Comparison of ENCODE assay signal across 8 cellular contexts in the genomic region with DNA sequence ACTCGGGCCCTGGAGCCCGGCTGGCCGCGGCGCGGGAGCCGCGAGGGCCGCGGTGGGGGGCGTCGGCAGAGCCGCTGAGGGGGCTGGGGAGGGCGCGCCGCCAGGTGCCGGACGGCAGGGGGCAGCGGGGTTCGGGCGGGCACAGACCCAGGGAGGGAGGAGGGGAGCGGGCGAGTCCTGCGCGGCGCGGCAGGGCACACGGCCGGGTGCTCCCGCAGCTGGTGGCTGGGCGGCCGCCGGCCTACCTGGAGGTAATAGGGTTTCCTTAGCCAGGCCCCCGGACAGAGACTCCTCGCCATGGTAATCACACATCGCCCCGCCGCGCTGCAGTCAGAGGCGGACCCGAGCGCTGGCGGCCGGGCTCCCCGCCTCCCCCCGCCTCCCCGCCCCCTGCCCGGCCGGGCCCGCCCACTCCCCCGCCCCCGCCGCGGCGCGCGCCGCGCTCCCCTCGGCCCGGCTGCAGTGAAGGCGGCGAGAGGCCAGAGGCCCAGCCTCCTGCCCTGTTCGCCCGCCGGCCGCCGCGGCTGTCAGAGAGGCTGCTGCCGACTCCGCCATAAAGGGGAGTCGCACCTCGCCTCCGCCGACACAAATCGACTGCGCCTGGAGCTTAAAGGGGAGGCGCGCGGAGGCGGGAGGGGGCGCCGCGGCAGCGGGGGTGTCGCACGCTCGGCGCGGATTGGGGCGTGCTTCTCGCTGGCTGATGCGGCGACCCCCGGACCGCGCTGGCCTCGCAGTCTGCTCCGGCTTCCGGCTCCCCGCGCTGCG. TPM values are rescaled to one million over a fixed set of nuclear protein-coding genes. Genes with fewer than 3 reads are reported as not detected.
DNase-seq lines count a peak whose midpoint lies in the region; ATAC-seq and TF ChIP-seq lines count a peak whose summit lies in the region.

Gene DIPK1A (minus strand): TSS at position 332 of the 765 bp plus-strand sequence. CDS start 33 bp downstream, at position 299.

- peak; percentile 77 to 81 (median 80) for DNase-seq in CD4-positive, alpha-beta memory T cell
- DNase-seq in OCI-LY7 (ENCODE audit: low spot score) (peak; percentile 93), esophagus muscularis mucosa (ENCODE audit: extremely low spot score) (no peak)
- DNase-seq in activated T-cell treated with anti-CD3 and anti-CD28 coated beads, Interleukin-2, amount 50 U/mL, for 4 hours, result peak; percentile 65
- DNase-seq in naive thymus-derived CD4-positive, alpha-beta T cell, result peak; percentile 66 to 80 (median 78)

- H3K9me3 ChIP-seq in CD4-positive, alpha-beta memory T cell (ENCODE audit: control insufficient read depth in 1 of 2, low read length in 2 of 2), result no peaks in the 10 kb centered on the region
- H3K9me3 ChIP-seq in OCI-LY7 (ENCODE audit: low read length) (no peaks in the 10 kb centered on the region), esophagus muscularis mucosa (no peaks in the 10 kb centered on the region)
- no peaks in the 10 kb centered on the region for H3K9me3 ChIP-seq in naive thymus-derived CD4-positive, alpha-beta T cell (ENCODE audit: control insufficient read depth in 2 of 3, low read length in 3 of 3)

- H3K4me2 ChIP-seq in OCI-LY7 (ENCODE audit: low read length), result peak within 1 kb of the TSS; percentile 98

- WGBS in esophagus muscularis mucosa, result 1% methylated on average over 13 of the region's 103 CpGs

- no peaks in the 10 kb centered on the region for H3K36me3 ChIP-seq in CD4-positive, alpha-beta memory T cell (ENCODE audit: insufficient read depth, low read length)
- peaks cover 3% of the 10 kb centered on the region; the same call in 1 of the 2 replicates for H3K36me3 ChIP-seq in OCI-LY7 (ENCODE audit: insufficient read depth, low read length)
- no peaks in the 10 kb centered on the region for H3K36me3 ChIP-seq in esophagus muscularis mucosa
- no peaks in the 10 kb centered on the region for H3K36me3 ChIP-seq in naive thymus-derived CD4-positive, alpha-beta T cell (ENCODE audit: control insufficient read depth in 2 of 3, insufficient read depth in 3 of 3, low read length in 3 of 3)

- TF ChIP-seq POLR2A in esophagus muscularis mucosa (IDR thresholded peaks at IDR 0.05; ENCODE audit: low read depth), result no peak

- H3K9me3 Mint-ChIP-seq in CD4-positive, alpha-beta memory T cell, result peaks cover 0 to 2% (median 0%) of the 10 kb centered on the region in 8 donors
- no peaks in the 10 kb centered on the region for H3K9me3 Mint-ChIP-seq in activated T-cell treated with anti-CD3 and anti-CD28 coated beads, Interleukin-2, amount 50 U/mL, for 4 hours
- H3K9me3 Mint-ChIP-seq in naive thymus-derived CD4-positive, alpha-beta T cell, result peaks cover 0 to 6% (median 0%) of the 10 kb centered on the region in 11 donors
- no peaks in the 10 kb centered on the region for H3K9me3 Mint-ChIP-seq in stimulated activated memory B cell treated with anti-CD40 and anti-IgM and Interleukin-4, amounts not matched to agents 10 μg/mL and 1 μg/mL and 100 μg/mL, for 72 hours

- H3K4me3 Mint-ChIP-seq in CD4-positive, alpha-beta memory T cell, result peak within 1 kb of the TSS; percentile 89 to 98 (median 92)
- peak within 1 kb of the TSS; percentile 94 for H3K4me3 Mint-ChIP-seq in activated T-cell treated with anti-CD3 and anti-CD28 coated beads, Interleukin-2, amount 50 U/mL, for 4 hours
- peak within 1 kb of the TSS in 9 of 10 donors; percentile 86 to 97 (median 90) for H3K4me3 Mint-ChIP-seq in naive thymus-derived CD4-positive, alpha-beta T cell
- H3K4me3 Mint-ChIP-seq in stimulated activated memory B cell treated with anti-CD40 and anti-IgM and Interleukin-4, amounts not matched to agents 10 μg/mL and 1 μg/mL and 100 μg/mL, for 72 hours, result no peak within 1 kb of the TSS

- TF ChIP-seq EP300 in esophagus muscularis mucosa (IDR thresholded peaks at IDR 0.05), result no peak

- POLR2A ChIA-PET in CD4-positive, alpha-beta memory T cell (lab: Charles Lee; ENCODE audit: partially characterized antibody), result interaction anchor here (0.7 to 11.5 kb wide), 36 partner anchors 10 to 885 kb away, joined by 3 to 244 read pairs (median 7); partner anchors contain the start of genes DR1, MTF2, RPL5 and TMED5
- POLR2A ChIA-PET in OCI-LY7 (lab: Charles Lee), result interaction anchor here (0.9 to 8.8 kb wide), 23 partner anchors 8 to 384 kb away, joined by 3 to 118 read pairs (median 8); partner anchors contain the start of gene MTF2
- POLR2A ChIA-PET in naive thymus-derived CD4-positive, alpha-beta T cell (lab: Charles Lee), result interaction anchor here (0.8 to 7.5 kb wide), 24 partner anchors 10 to 883 kb away, joined by 3 to 113 read pairs (median 10); partner anchors contain the start of genes MTF2 and RPL5

- CTCF ChIA-PET in CD4-positive, alpha-beta memory T cell (lab: Charles Lee; ENCODE audit: partially characterized antibody), result interaction anchor here (1.1 to 12.3 kb wide), 18 partner anchors 10 to 129 kb away, joined by 3 to 263 read pairs (median 14); partner anchors contain the start of gene RPL5
- CTCF ChIA-PET in OCI-LY7 (lab: Charles Lee; ENCODE audit: unreplicated experiment), result interaction anchor here (0.6 to 2.7 kb wide), 6 partner anchors 15 to 118 kb away, joined by 3 to 18 read pairs (median 6); no protein-coding TSS in a partner anchor
- CTCF ChIA-PET in naive thymus-derived CD4-positive, alpha-beta T cell (lab: Charles Lee), result interaction anchor here (0.6 to 9.1 kb wide), 22 partner anchors 11 to 129 kb away, joined by 3 to 175 read pairs (median 7); partner anchors contain the start of genes MTF2 and RPL5

- peak within 1 kb of the TSS; percentile 48 to 87 for H3K4me3 ChIP-seq in CD4-positive, alpha-beta memory T cell (ENCODE audit: low read length in 2 of 2)
- H3K4me3 ChIP-seq in OCI-LY7 (ENCODE audit: low read depth, low read length, poor library complexity, severe bottlenecking) (peak within 1 kb of the TSS; percentile 93), esophagus muscularis mucosa (peak within 1 kb of the TSS; percentile 89 to 98 (median 90))
- H3K4me3 ChIP-seq in naive thymus-derived CD4-positive, alpha-beta T cell (ENCODE audit: low read length), result peak within 1 kb of the TSS; percentile 69

- intact Hi-C loops in CD4-positive, alpha-beta memory T cell (cut with micrococcal nuclease), result loop anchor here (1.0 to 10.0 kb wide), 8 partner anchors 20 to 1939 kb away; partner anchors contain the start of genes CCDC18, DR1, GFI1 and MTF2
- intact Hi-C loops in OCI-LY7 (cut with micrococcal nuclease; ENCODE audit: unreplicated experiment), result loop anchor here (1.0 to 5.0 kb wide), 4 partner anchors 33 to 726 kb away; partner anchors contain the start of gene MTF2
- intact Hi-C loops in esophagus muscularis mucosa (cut with DNase I), result loop anchor here (2.0 kb wide), 1 partner anchor 103 kb away; no protein-coding TSS in a partner anchor
- intact Hi-C loops in naive thymus-derived CD4-positive, alpha-beta T cell (cut with micrococcal nuclease), result loop anchor here (2.0 to 10.0 kb wide), 11 partner anchors 117 to 1939 kb away; partner anchors contain the start of genes DR1 (in 2 of the 2), GFI1 (in 2 of the 2), ABCD3 (in 1 of the 2) and CCDC18 (in 1 of the 2)

- no peaks in the 10 kb centered on the region for H3K27me3 Mint-ChIP-seq in CD4-positive, alpha-beta memory T cell
- H3K27me3 Mint-ChIP-seq in activated T-cell treated with anti-CD3 and anti-CD28 coated beads, Interleukin-2, amount 50 U/mL, for 4 hours (ENCODE audit: low read depth), result no peaks in the 10 kb centered on the region
- H3K27me3 Mint-ChIP-seq in naive thymus-derived CD4-positive, alpha-beta T cell, result no peaks in the 10 kb centered on the region
- no peaks in the 10 kb centered on the region for H3K27me3 Mint-ChIP-seq in stimulated activated memory B cell treated with anti-CD40 and anti-IgM and Interleukin-4, amounts not matched to agents 10 μg/mL and 1 μg/mL and 100 μg/mL, for 72 hours

- peak within 1 kb of the TSS; percentile 97 to 99 (median 99) for H3K27ac Mint-ChIP-seq in CD4-positive, alpha-beta memory T cell
- H3K27ac Mint-ChIP-seq in naive thymus-derived CD4-positive, alpha-beta T cell, result peak within 1 kb of the TSS; percentile 95 to 99 (median 98)
- no peak within 1 kb of the TSS for H3K27ac Mint-ChIP-seq in stimulated activated memory B cell treated with anti-CD40 and anti-IgM and Interleukin-4, amounts not matched to agents 10 μg/mL and 1 μg/mL and 100 μg/mL, for 72 hours

- no peaks in the 10 kb centered on the region for H3K27me3 ChIP-seq in CD4-positive, alpha-beta memory T cell (ENCODE audit: insufficient read depth, low read length)
- H3K27me3 ChIP-seq in esophagus muscularis mucosa, result no peaks in the 10 kb centered on the region
- no peaks in the 10 kb centered on the region for H3K27me3 ChIP-seq in naive thymus-derived CD4-positive, alpha-beta T cell (ENCODE audit: control insufficient read depth in 2 of 2, insufficient read depth in 2 of 2, low read length in 2 of 2)

- no peaks in the 10 kb centered on the region for H3K9me2 ChIP-seq in OCI-LY7 (ENCODE audit: insufficient read depth, low read length)

- peak within 1 kb of the TSS; percentile 98 for H3K27ac ChIP-seq in CD4-positive, alpha-beta memory T cell (ENCODE audit: low read depth, low read length)
- H3K27ac ChIP-seq in OCI-LY7 (ENCODE audit: low read depth, low read length, poor library complexity, severe bottlenecking) (peak within 1 kb of the TSS; percentile 92), esophagus muscularis mucosa (replicated peaks in 1 of 4) (peak within 1 kb of the TSS; percentile 98 to 99 (median 98))
- H3K27ac ChIP-seq in naive thymus-derived CD4-positive, alpha-beta T cell (ENCODE audit: low read depth, low read length), result peak within 1 kb of the TSS; percentile 100

- BruUV-seq in OCI-LY7 (replicated peaks; lab: Mats Ljungman, UMichigan), result no TSS peak

- no peaks in the 10 kb centered on the region for H4K20me1 ChIP-seq in OCI-LY7 (ENCODE audit: insufficient read depth, low read length)

- peaks cover 0 to 11% of the 10 kb centered on the region in 2 donors for H3K36me3 Mint-ChIP-seq in CD4-positive, alpha-beta memory T cell
- peaks cover 4% of the 10 kb centered on the region for H3K36me3 Mint-ChIP-seq in activated T-cell treated with anti-CD3 and anti-CD28 coated beads, Interleukin-2, amount 50 U/mL, for 4 hours (ENCODE audit: insufficient read depth)
- peaks cover 0 to 7% (median 0%) of the 10 kb centered on the region in 5 donors for H3K36me3 Mint-ChIP-seq in naive thymus-derived CD4-positive, alpha-beta T cell
- H3K36me3 Mint-ChIP-seq in stimulated activated memory B cell treated with anti-CD40 and anti-IgM and Interleukin-4, amounts not matched to agents 10 μg/mL and 1 μg/mL and 100 μg/mL, for 72 hours, result peaks cover 15% of the 10 kb centered on the region

- peaks cover 76% of the 10 kb centered on the region for H3K4me1 ChIP-seq in CD4-positive, alpha-beta memory T cell (ENCODE audit: insufficient read depth, low read length)
- peaks cover 72% of the 10 kb centered on the region for H3K4me1 ChIP-seq in OCI-LY7 (ENCODE audit: insufficient read depth, low read length, poor library complexity, severe bottlenecking)
- H3K4me1 ChIP-seq in esophagus muscularis mucosa, result peaks cover 15 to 50% (median 46%) of the 10 kb centered on the region in 4 donors
- H3K4me1 ChIP-seq in naive thymus-derived CD4-positive, alpha-beta T cell (ENCODE audit: control insufficient read depth in 2 of 2, insufficient read depth in 2 of 2, low read length in 2 of 2), result peaks cover 47 to 52% of the 10 kb centered on the region in 2 donors

- H3K79me2 ChIP-seq in OCI-LY7 (ENCODE audit: insufficient read depth, low read depth, low read length), result peaks cover 60% of the 10 kb centered on the region

- H2AFZ ChIP-seq in OCI-LY7 (ENCODE audit: low read length), result peak within 1 kb of the TSS; percentile 25; the same call in 1 of the 2 replicates

- H3K4me1 Mint-ChIP-seq in CD4-positive, alpha-beta memory T cell, result peaks cover 30 to 38% (median 34%) of the 10 kb centered on the region in 4 donors
- peaks cover 37% of the 10 kb centered on the region for H3K4me1 Mint-ChIP-seq in activated T-cell treated with anti-CD3 and anti-CD28 coated beads, Interleukin-2, amount 50 U/mL, for 4 hours (ENCODE audit: low read depth)
- peaks cover 31 to 38% (median 33%) of the 10 kb centered on the region in 7 donors for H3K4me1 Mint-ChIP-seq in naive thymus-derived CD4-positive, alpha-beta T cell
- peaks cover 26% of the 10 kb centered on the region for H3K4me1 Mint-ChIP-seq in stimulated activated memory B cell treated with anti-CD40 and anti-IgM and Interleukin-4, amounts not matched to agents 10 μg/mL and 1 μg/mL and 100 μg/mL, for 72 hours

- TF ChIP-seq CTCF in OCI-LY7 (conservative IDR thresholded peaks at IDR 0.05; ENCODE audit: low read length) (no peak; the same call in 1 of the 2 replicates), esophagus muscularis mucosa (IDR thresholded peaks at IDR 0.05) (peak in 1 of 3 experiments; percentile 38)

- ATAC-seq in GM19438 (IDR thresholded peaks at IDR 0.05; ENCODE audit: low read depth, unreplicated experiment) (peak; percentile 35), HG03565 (IDR thresholded peaks at IDR 0.05; ENCODE audit: unreplicated experiment) (peak; percentile 27)
- ATAC-seq in activated T-cell treated with anti-CD3 and anti-CD28 coated beads, Interleukin-2, amount 50 U/mL, for 4 hours, result peak; percentile 63 to 65
- ATAC-seq in naive thymus-derived CD4-positive, alpha-beta T cell, result peak; percentile 61
- peak; percentile 80 for ATAC-seq in stimulated activated memory B cell treated with anti-CD40 and anti-IgM and Interleukin-4, amounts not matched to agents 10 μg/mL and 1 μg/mL and 100 μg/mL, for 72 hours

RNA-seq across cellular contexts. Expression of gene DIPK1A, which starts in this region (rescaled TPM):
- 10 to 100 TPM; 14.5 to 15.8 TPM for total RNA-seq in CD4-positive, alpha-beta memory T cell
- 10 to 100 TPM; 24.0 to 29.1 TPM for polyA plus RNA-seq in CD4-positive, alpha-beta memory T cell
- total RNA-seq in OCI-LY7 (2014; rRNA removed; shearing (Covaris generic)), result 13.0 and 13.5 TPM in 2 replicates
- total RNA-seq in OCI-LY7 (2022) (25.4 and 26.2 TPM in 2 replicates), esophagus muscularis mucosa (10 to 100 TPM; 21.5 to 35.3 (median 32.7) TPM)
- total RNA-seq in activated T-cell treated with anti-CD3 and anti-CD28 coated beads, Interleukin-2, amount 50 U/mL, for 4 hours, result 1 to 10 TPM; 3.6 to 5.3 (median 4.2) TPM
- 10 to 100 TPM in 4 of 5 experiments, 1 to 10 TPM in 1; 9.9 to 15.8 (median 14.9) TPM for total RNA-seq in naive thymus-derived CD4-positive, alpha-beta T cell
- polyA plus RNA-seq in naive thymus-derived CD4-positive, alpha-beta T cell, result 10 to 100 TPM; 17.3 to 21.9 TPM

Comparison
In these comparisons a context has a peak if more than half of its experiments do, and no peak if none do; other contexts are left out.
1. ATAC-seq: peak in every context shown above with its lines; median percentile 80 in stimulated activated memory B cell treated with anti-CD40 and anti-IgM and Interleukin-4, amounts not matched to agents 10 μg/mL and 1 μg/mL and 100 μg/mL, for 72 hours; 64 in activated T-cell treated with anti-CD3 and anti-CD28 coated beads, Interleukin-2, amount 50 U/mL, for 4 hours; 61 in naive thymus-derived CD4-positive, alpha-beta T cell; 35 in GM19438; 27 in HG03565.